ENCODE assay signal across 37 cellular contexts in the genomic region with DNA sequence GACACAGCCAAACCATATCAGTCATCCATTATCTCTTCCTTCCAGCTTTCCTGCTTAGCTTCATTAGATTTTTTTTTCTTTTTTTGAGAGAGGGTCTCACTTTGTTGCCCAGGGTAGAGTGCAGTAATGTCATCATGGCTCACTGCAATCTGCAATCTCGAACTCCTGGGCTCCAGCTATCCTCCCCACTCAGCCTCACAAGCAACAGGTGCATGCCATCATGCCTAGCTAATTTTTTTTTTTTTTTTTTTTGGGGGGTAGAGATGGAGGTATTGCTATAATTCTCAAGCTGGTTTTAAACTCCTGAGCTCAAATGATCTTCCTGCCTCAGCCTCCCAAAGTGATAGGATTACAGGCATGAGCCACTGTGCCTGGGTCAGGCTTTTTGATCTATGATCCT.
"Had no signal": no experiment of that assay in that cellular context is flagged by ENCODE, and none has a peak within 500 bp of the region (broad histone marks: within the 10 kb centered on the region; RNA-seq: fewer than 3 reads in every experiment).

No MANE protein-coding gene starts in this region.

- H3K27ac ChIP-seq: adrenal gland, cardiac muscle cell, VCaP had no signal

- DNase-seq: activated B cell treated with CpG ODN at 0.5 μM for 24 hours; activated CD4-positive, alpha-beta memory T cell treated with anti-CD3 and anti-CD28 coated beads for 36 hours; activated CD4-positive, alpha-beta T cell treated with anti-CD3 and anti-CD28 coated beads for 4 hours; activated CD4-positive, alpha-beta T cell treated with anti-CD3 and anti-CD28 coated beads, Interleukin-2, amount 10 ng/mL, durations not matched to agents 24 days and 14 days; activated CD4-positive, alpha-beta T cell treated with anti-CD3 and anti-CD28 coated beads, Interleukin-2, amount 50 U/mL, for 1 hour; activated CD4-positive, alpha-beta T cell treated with anti-CD3 and anti-CD28 coated beads, Interleukin-2, amount 50 U/mL, for 4 hours; activated CD4-positive, CD25-positive, alpha-beta regulatory T cell treated with anti-CD3 and anti-CD28 coated beads, Interleukin-2, amount 50 U/mL, for 72 hours; activated CD8-positive, alpha-beta memory T cell treated with anti-CD3 and anti-CD28 coated beads, Interleukin-2, amount 50 U/mL, for 4 hours; activated CD8-positive, alpha-beta T cell treated with anti-CD3 and anti-CD28 coated beads for 36 hours; activated effector memory CD4-positive, alpha-beta T cell treated with anti-CD3 and anti-CD28 coated beads, Interleukin-2, amount 50 U/mL, for 16 hours; activated gamma-delta T cell treated with Interleukin-2 at 50 U/mL for 16 hours; activated naive CD4-positive, alpha-beta T cell; activated naive CD4-positive, alpha-beta T cell treated with anti-CD3 and anti-CD28 coated beads for 36 hours; activated naive CD4-positive, alpha-beta T cell treated with anti-CD3 and anti-CD28 coated beads, Interleukin-2, amount 50 U/mL, for 16 hours; activated naive CD8-positive, alpha-beta T cell treated with anti-CD3 and anti-CD28 coated beads for 36 hours; activated T-cell treated with anti-CD3 and anti-CD28 coated beads for 4 hours; activated T-cell treated with anti-CD3 and anti-CD28 coated beads, Interleukin-2, amount 50 U/mL, for 1 hour; activated T-cell treated with anti-CD3 and anti-CD28 coated beads, Interleukin-2, amount 50 U/mL, for 4 hours; activated T-cell treated with anti-CD3 and anti-CD28 coated beads, Interleukin-2, amount 50 U/mL, for 72 hours; adrenal gland; amniotic stem cell; aorta; caudate nucleus; cerebellar nuclear complex; T-helper 2 cell; T-helper 9 cell had no signal

- H3K4me3 ChIP-seq: adrenal gland, cardiac muscle cell had no signal

- H3K4me1 Mint-ChIP-seq: central memory CD8-positive, alpha-beta T cell had no signal

- H3K36me3 Mint-ChIP-seq: activated CD4-positive, alpha-beta memory T cell treated with anti-CD3 and anti-CD28 coated beads for 36 hours; activated naive CD4-positive, alpha-beta T cell treated with anti-CD3 and anti-CD28 coated beads, Interleukin-2, amount 50 U/mL, for 72 hours; activated naive CD8-positive, alpha-beta T cell treated with anti-CD3 and anti-CD28 coated beads for 36 hours; brain had no signal

- H3K4me3 Mint-ChIP-seq: activated B cell treated with CpG ODN at 0.5 μM for 24 hours; activated CD4-positive, alpha-beta memory T cell treated with anti-CD3 and anti-CD28 coated beads for 36 hours; activated CD4-positive, alpha-beta T cell treated with anti-CD3 and anti-CD28 coated beads, Interleukin-2, amount 10 ng/mL, durations not matched to agents 24 days and 14 days; activated CD8-positive, alpha-beta T cell treated with anti-CD3 and anti-CD28 coated beads for 36 hours; activated naive CD4-positive, alpha-beta T cell treated with anti-CD3 and anti-CD28 coated beads for 36 hours; activated naive CD8-positive, alpha-beta T cell treated with anti-CD3 and anti-CD28 coated beads for 36 hours; activated T-cell treated with anti-CD3 and anti-CD28 coated beads, Interleukin-2, amount 50 U/mL, for 4 hours; activated T-cell treated with anti-CD3 and anti-CD28 coated beads, Interleukin-2, amount 50 U/mL, for 72 hours; activated T-helper 1 cell treated with anti-CD3 and anti-CD28 coated beads, Interleukin-12 subunit alpha, Interleukin-12 subunit beta, Interleukin-2, Interleukin-4 antibody, amounts not matched to agents 30 ng/mL and 10 ng/mL and 1 ng/mL, durations not matched to agents 14 hours and 24 hours and 36 hours; activated T-helper 17 cell treated with anti-CD3 and anti-CD28 coated beads, Interleukin-2, amount 50 U/mL, for 72 hours; central memory CD8-positive, alpha-beta T cell; T-helper 1 cell treated with Interleukin-12 subunit alpha and Interleukin-12 subunit beta and Interleukin-4 antibody, amounts not matched to agents 30 μg/mL and 1 μg/mL, for 36 hours; T-helper 2 cell treated with Interferon-gamma antibody and Interleukin-4, amounts not matched to agents 5 μg/mL and 100 μg/mL, for 36 hours had no signal

- H3K27ac Mint-ChIP-seq: activated B cell treated with CpG ODN at 0.5 μM for 24 hours; activated CD4-positive, alpha-beta memory T cell treated with anti-CD3 and anti-CD28 coated beads for 36 hours; activated CD4-positive, alpha-beta T cell treated with anti-CD3 and anti-CD28 coated beads, Interleukin-2, amount 10 ng/mL, durations not matched to agents 24 days and 14 days; activated CD8-positive, alpha-beta T cell treated with anti-CD3 and anti-CD28 coated beads for 36 hours; activated naive CD4-positive, alpha-beta T cell treated with anti-CD3 and anti-CD28 coated beads for 36 hours; activated naive CD4-positive, alpha-beta T cell treated with anti-CD3 and anti-CD28 coated beads, Interleukin-2, amount 50 U/mL, for 72 hours; activated naive CD8-positive, alpha-beta T cell treated with anti-CD3 and anti-CD28 coated beads for 36 hours; activated T-cell treated with anti-CD3 and anti-CD28 coated beads, Interleukin-2, amount 50 U/mL, for 72 hours; activated T-helper 1 cell treated with anti-CD3 and anti-CD28 coated beads, Interleukin-12 subunit alpha, Interleukin-12 subunit beta, Interleukin-2, Interleukin-4 antibody, amounts not matched to agents 30 ng/mL and 10 ng/mL and 1 ng/mL, durations not matched to agents 14 hours and 24 hours and 36 hours; activated T-helper 17 cell treated with anti-CD3 and anti-CD28 coated beads, Interleukin-2, amount 50 U/mL, for 72 hours; T-helper 1 cell treated with Interleukin-12 subunit alpha and Interleukin-12 subunit beta and Interleukin-4 antibody, amounts not matched to agents 30 μg/mL and 1 μg/mL, for 36 hours; T-helper 2 cell treated with Interferon-gamma antibody and Interleukin-4, amounts not matched to agents 5 μg/mL and 100 μg/mL, for 36 hours had no signal

- H3K9me3 Mint-ChIP-seq: activated CD8-positive, alpha-beta T cell treated with anti-CD3 and anti-CD28 coated beads for 36 hours; activated naive CD4-positive, alpha-beta T cell treated with anti-CD3 and anti-CD28 coated beads for 36 hours; activated T-cell treated with anti-CD3 and anti-CD28 coated beads, Interleukin-2, amount 50 U/mL, for 4 hours; activated T-helper 1 cell treated with anti-CD3 and anti-CD28 coated beads, Interleukin-12 subunit alpha, Interleukin-12 subunit beta, Interleukin-2, Interleukin-4 antibody, amounts not matched to agents 30 ng/mL and 10 ng/mL and 1 ng/mL, durations not matched to agents 14 hours and 24 hours and 36 hours; activated T-helper 17 cell treated with anti-CD3 and anti-CD28 coated beads, Interleukin-2, amount 50 U/mL, for 72 hours; central memory CD8-positive, alpha-beta T cell; T-helper 1 cell treated with Interleukin-12 subunit alpha and Interleukin-12 subunit beta and Interleukin-4 antibody, amounts not matched to agents 30 μg/mL and 1 μg/mL, for 36 hours; T-helper 2 cell treated with Interferon-gamma antibody and Interleukin-4, amounts not matched to agents 5 μg/mL and 100 μg/mL, for 36 hours had no signal

- ATAC-seq: activated CD8-positive, alpha-beta T cell treated with anti-CD3 and anti-CD28 coated beads for 36 hours; activated naive CD4-positive, alpha-beta T cell treated with anti-CD3 and anti-CD28 coated beads, Interleukin-2, amount 50 U/mL, for 72 hours; activated T-cell treated with anti-CD3 and anti-CD28 coated beads, Interleukin-2, amount 50 U/mL, for 4 hours; activated T-cell treated with anti-CD3 and anti-CD28 coated beads, Interleukin-2, amount 50 U/mL, for 72 hours; activated T-helper 17 cell treated with anti-CD3 and anti-CD28 coated beads, Interleukin-2, amount 50 U/mL, for 72 hours had no signal

- H3K36me3 ChIP-seq: adrenal gland, cardiac muscle cell had no signal

- H3K27me3 ChIP-seq: adrenal gland, cardiac muscle cell had no signal

- H3K4me1 ChIP-seq: adrenal gland had no signal

- H3K9me3 ChIP-seq: adrenal gland had no signal

- FAIRE-seq: bronchial epithelial cell, TTC549 had no signal
